In the genomic region with DNA sequence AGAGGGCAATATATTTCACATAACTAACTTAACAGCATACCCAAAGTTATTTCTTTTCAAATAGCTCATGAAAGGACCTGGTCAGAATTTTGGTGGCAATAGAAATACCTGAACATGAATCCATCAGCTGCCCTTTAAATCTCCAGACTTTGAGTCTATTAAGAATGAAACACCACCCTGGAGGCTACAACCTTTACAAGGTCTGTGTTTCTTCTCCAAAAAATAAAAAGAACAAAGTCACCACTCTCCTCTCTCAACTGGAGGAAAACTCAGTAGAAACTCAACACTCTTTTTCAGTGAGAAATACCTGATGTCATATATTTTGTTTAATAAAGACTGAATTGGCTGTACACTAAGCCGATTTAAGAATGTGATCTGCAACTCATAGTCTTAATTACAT, we compare ENCODE assay signal across 1 cellular context.
TF ChIP-seq lines count a peak whose summit lies in the region.

No MANE protein-coding gene starts in this region.

TF ChIP-seq in GM23338, 12 proteins besides CTCF, POLR2A, EP300 and RAD21 (continued from another document):
- TF ChIP-seq, protein P1, sequence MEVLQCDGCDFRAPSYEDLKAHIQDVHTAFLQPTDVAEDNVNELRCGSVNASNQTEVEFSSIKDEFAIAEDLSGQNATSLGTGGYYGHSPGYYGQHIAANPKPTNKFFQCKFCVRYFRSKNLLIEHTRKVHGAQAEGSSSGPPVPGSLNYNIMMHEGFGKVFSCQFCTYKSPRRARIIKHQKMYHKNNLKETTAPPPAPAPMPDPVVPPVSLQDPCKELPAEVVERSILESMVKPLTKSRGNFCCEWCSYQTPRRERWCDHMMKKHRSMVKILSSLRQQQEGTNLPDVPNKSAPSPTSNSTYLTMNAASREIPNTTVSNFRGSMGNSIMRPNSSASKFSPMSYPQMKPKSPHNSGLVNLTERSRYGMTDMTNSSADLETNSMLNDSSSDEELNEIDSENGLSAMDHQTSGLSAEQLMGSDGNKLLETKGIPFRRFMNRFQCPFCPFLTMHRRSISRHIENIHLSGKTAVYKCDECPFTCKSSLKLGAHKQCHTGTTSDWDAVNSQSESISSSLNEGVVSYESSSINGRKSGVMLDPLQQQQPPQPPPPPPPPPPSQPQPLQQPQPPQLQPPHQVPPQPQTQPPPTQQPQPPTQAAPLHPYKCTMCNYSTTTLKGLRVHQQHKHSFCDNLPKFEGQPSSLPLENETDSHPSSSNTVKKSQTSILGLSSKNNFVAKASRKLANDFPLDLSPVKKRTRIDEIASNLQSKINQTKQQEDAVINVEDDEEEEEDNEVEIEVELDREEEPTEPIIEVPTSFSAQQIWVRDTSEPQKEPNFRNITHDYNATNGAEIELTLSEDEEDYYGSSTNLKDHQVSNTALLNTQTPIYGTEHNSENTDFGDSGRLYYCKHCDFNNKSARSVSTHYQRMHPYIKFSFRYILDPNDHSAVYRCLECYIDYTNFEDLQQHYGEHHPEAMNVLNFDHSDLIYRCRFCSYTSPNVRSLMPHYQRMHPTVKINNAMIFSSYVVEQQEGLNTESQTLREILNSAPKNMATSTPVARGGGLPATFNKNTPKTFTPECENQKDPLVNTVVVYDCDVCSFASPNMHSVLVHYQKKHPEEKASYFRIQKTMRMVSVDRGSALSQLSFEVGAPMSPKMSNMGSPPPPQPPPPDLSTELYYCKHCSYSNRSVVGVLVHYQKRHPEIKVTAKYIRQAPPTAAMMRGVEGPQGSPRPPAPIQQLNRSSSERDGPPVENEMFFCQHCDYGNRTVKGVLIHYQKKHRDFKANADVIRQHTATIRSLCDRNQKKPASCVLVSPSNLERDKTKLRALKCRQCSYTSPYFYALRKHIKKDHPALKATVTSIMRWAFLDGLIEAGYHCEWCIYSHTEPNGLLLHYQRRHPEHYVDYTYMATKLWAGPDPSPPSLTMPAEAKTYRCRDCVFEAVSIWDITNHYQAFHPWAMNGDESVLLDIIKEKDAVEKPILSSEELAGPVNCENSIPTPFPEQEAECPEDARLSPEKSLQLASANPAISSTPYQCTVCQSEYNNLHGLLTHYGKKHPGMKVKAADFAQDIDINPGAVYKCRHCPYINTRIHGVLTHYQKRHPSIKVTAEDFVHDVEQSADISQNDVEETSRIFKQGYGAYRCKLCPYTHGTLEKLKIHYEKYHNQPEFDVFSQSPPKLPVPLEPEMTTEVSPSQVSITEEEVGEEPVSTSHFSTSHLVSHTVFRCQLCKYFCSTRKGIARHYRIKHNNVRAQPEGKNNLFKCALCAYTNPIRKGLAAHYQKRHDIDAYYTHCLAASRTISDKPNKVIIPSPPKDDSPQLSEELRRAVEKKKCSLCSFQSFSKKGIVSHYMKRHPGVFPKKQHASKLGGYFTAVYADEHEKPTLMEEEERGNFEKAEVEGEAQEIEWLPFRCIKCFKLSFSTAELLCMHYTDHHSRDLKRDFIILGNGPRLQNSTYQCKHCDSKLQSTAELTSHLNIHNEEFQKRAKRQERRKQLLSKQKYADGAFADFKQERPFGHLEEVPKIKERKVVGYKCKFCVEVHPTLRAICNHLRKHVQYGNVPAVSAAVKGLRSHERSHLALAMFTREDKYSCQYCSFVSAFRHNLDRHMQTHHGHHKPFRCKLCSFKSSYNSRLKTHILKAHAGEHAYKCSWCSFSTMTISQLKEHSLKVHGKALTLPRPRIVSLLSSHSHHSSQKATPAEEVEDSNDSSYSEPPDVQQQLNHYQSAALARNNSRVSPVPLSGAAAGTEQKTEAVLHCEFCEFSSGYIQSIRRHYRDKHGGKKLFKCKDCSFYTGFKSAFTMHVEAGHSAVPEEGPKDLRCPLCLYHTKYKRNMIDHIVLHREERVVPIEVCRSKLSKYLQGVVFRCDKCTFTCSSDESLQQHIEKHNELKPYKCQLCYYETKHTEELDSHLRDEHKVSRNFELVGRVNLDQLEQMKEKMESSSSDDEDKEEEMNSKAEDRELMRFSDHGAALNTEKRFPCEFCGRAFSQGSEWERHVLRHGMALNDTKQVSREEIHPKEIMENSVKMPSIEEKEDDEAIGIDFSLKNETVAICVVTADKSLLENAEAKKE (CRISPR knock-in tag; IDR thresholded peaks at IDR 0.05), result no peak
- TF ChIP-seq NANOG (IDR thresholded peaks at IDR 0.05; ENCODE audit: borderline replicate concordance), result no peak
- TF ChIP-seq POLR2AphosphoS5 (IDR thresholded peaks at IDR 0.05; ENCODE audit: low read depth), result no peak
- no peak for TF ChIP-seq STAT1 (IDR thresholded peaks at IDR 0.05; ENCODE audit: unreplicated experiment)
- TF ChIP-seq ZNF114 (CRISPR knock-in tag; IDR thresholded peaks at IDR 0.05), result no peak
- TF ChIP-seq, protein P2, sequence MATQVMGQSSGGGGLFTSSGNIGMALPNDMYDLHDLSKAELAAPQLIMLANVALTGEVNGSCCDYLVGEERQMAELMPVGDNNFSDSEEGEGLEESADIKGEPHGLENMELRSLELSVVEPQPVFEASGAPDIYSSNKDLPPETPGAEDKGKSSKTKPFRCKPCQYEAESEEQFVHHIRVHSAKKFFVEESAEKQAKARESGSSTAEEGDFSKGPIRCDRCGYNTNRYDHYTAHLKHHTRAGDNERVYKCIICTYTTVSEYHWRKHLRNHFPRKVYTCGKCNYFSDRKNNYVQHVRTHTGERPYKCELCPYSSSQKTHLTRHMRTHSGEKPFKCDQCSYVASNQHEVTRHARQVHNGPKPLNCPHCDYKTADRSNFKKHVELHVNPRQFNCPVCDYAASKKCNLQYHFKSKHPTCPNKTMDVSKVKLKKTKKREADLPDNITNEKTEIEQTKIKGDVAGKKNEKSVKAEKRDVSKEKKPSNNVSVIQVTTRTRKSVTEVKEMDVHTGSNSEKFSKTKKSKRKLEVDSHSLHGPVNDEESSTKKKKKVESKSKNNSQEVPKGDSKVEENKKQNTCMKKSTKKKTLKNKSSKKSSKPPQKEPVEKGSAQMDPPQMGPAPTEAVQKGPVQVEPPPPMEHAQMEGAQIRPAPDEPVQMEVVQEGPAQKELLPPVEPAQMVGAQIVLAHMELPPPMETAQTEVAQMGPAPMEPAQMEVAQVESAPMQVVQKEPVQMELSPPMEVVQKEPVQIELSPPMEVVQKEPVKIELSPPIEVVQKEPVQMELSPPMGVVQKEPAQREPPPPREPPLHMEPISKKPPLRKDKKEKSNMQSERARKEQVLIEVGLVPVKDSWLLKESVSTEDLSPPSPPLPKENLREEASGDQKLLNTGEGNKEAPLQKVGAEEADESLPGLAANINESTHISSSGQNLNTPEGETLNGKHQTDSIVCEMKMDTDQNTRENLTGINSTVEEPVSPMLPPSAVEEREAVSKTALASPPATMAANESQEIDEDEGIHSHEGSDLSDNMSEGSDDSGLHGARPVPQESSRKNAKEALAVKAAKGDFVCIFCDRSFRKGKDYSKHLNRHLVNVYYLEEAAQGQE (IDR thresholded peaks at IDR 0.05; ENCODE audit: unreplicated experiment), result no peak
- TF ChIP-seq CREB1 (CRISPR knock-in tag; IDR thresholded peaks at IDR 0.05; ENCODE audit: low read depth), result no peak
- TF ChIP-seq, protein P3, sequence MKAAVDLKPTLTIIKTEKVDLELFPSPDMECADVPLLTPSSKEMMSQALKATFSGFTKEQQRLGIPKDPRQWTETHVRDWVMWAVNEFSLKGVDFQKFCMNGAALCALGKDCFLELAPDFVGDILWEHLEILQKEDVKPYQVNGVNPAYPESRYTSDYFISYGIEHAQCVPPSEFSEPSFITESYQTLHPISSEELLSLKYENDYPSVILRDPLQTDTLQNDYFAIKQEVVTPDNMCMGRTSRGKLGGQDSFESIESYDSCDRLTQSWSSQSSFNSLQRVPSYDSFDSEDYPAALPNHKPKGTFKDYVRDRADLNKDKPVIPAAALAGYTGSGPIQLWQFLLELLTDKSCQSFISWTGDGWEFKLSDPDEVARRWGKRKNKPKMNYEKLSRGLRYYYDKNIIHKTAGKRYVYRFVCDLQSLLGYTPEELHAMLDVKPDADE (IDR thresholded peaks at IDR 0.05), result no peak
- no peak for TF ChIP-seq JUNB (IDR thresholded peaks at IDR 0.05; ENCODE audit: unreplicated experiment)
- TF ChIP-seq EZH2 (IDR thresholded peaks at IDR 0.05; ENCODE audit: low read depth, unreplicated experiment), result no peak
- TF ChIP-seq EZH2phosphoT487 (IDR thresholded peaks at IDR 0.05; ENCODE audit: unreplicated experiment), result no peak
TF ChIP-seq in GM23338: peak in this region for 0.
